Comparison of ENCODE assay signal across 20 cellular contexts in genomic region chr21:35236090-35236489, GRCh38.
DNase-seq lines count a peak whose midpoint lies in the region; ATAC-seq, FAIRE-seq and TF ChIP-seq lines count a peak whose summit lies in the region.
"Had no signal": no experiment of that assay in that cellular context is flagged by ENCODE, and none has a peak within 500 bp of the region (broad histone marks: within the 10 kb centered on the region; RNA-seq: fewer than 3 reads in every experiment).

No MANE protein-coding gene starts in this region.

- FAIRE-seq in GM19239 (lab: Jason Lieb, UNC): peak; percentile 68
- FAIRE-seq in GM12878 (lab: Jason Lieb, UNC): peak; percentile 71

- H2AFZ ChIP-seq in GM12878 (ENCODE audit: control insufficient read depth, low read depth, low read length) (no peak overlapping the region), PC-3 (ENCODE audit: low read length) (no peak overlapping the region)

- no peaks in the 10 kb centered on the region for H3K36me3 ChIP-seq in GM12878 (ENCODE audit: control insufficient read depth in 2 of 2, insufficient read depth in 2 of 2, low read length in 1 of 2)
- no peaks in the 10 kb centered on the region for H3K36me3 ChIP-seq in ascending aorta
- H3K36me3 ChIP-seq in PC-3 (ENCODE audit: low read depth, low read length): no peaks in the 10 kb centered on the region
- H3K36me3 ChIP-seq: BE2C, esophagus muscularis mucosa, lower lobe of right lung, tibial nerve had no signal

- H3K9me2 ChIP-seq in PC-3 (replicated peaks; ENCODE audit: low read length): no peaks in the 10 kb centered on the region

- H3K9ac ChIP-seq in GM12878 (ENCODE audit: control insufficient read depth, insufficient read depth, low read length) (no peak overlapping the region), PC-3 (ENCODE audit: low read length) (no peak overlapping the region)

- TF ChIP-seq RAD21 in GM12878 (IDR thresholded peaks at IDR 0.05; ENCODE audit: insufficient read depth, low read depth, low read length): no peak

- H3K4me3 ChIP-seq in GM12864 (ENCODE audit: low read depth, low read length): no peak overlapping the region
- no peak overlapping the region for H3K4me3 ChIP-seq in GM12878
- no peak overlapping the region for H3K4me3 ChIP-seq in ascending aorta
- no peak overlapping the region for H3K4me3 ChIP-seq in PC-3 (ENCODE audit: low read length)
- H3K4me3 ChIP-seq: dorsolateral prefrontal cortex, esophagus muscularis mucosa, lower lobe of right lung, skin epidermis, tibial nerve had no signal

- H3K4me2 ChIP-seq in GM12878 (ENCODE audit: control insufficient read depth, insufficient read depth): no peak overlapping the region
- H3K4me2 ChIP-seq in PC-3 (ENCODE audit: low read length): no peak overlapping the region

- TF ChIP-seq CTCF in GM12864 (IDR thresholded peaks at IDR 0.05; ENCODE audit: low read depth, low read length, missing control alignments) (no peak), GM12878 (IDR thresholded peaks at IDR 0.05 in 2 of 3, conservative IDR thresholded peaks at IDR 0.05 in 1 of 3; ENCODE audit: control insufficient read depth in 2 of 3, extremely low read depth in 1 of 3, insufficient read depth in 1 of 3, low read depth in 3 of 3, low read length in 3 of 3) (no peak), ascending aorta (IDR thresholded peaks at IDR 0.05) (no peak), PC-3 (conservative IDR thresholded peaks at IDR 0.05; ENCODE audit: low read depth, low read length) (no peak)

- ATAC-seq in GM12878: peak; percentile 21; the same call in 1 of the 3 replicates
- ATAC-seq in PC-3: no peak
- ATAC-seq in GM18517 (IDR thresholded peaks at IDR 0.05; ENCODE audit: unreplicated experiment): no peak
- ATAC-seq: activated CD4-positive, CD25-positive, alpha-beta regulatory T cell treated with anti-CD3 and anti-CD28 coated beads, Interleukin-2, amount 50 U/mL, for 24 hours; lower lobe of right lung had no signal

- no peak overlapping the region; the same call in 1 of the 2 replicates for H3K27ac ChIP-seq in GM12878 (ENCODE audit: control insufficient read depth, insufficient read depth)
- H3K27ac ChIP-seq in ascending aorta: no peak overlapping the region
- H3K27ac ChIP-seq in PC-3 (ENCODE audit: low read length): no peak overlapping the region
- H3K27ac ChIP-seq: dorsolateral prefrontal cortex, esophagus muscularis mucosa, lower lobe of right lung, skin epidermis, tibial nerve had no signal

- 46% methylated on average over 1 of the region's 1 CpG for WGBS in GM12878 (ENCODE audit: insufficient coverage, insufficient replicate concordance, low lambda C conversion rate, missing lambda C conversion rate)

- in situ Hi-C loops in GM12878 (cut with MboI): no loop called here

- intact Hi-C loops in GM12878 (cut with micrococcal nuclease; ENCODE audit: unreplicated experiment): no loop called here
- intact Hi-C loops in ascending aorta (cut with DNase I): no loop called here
- intact Hi-C loops in PC-3 (cut with micrococcal nuclease): no loop called here

- no peaks in the 10 kb centered on the region for H3F3A ChIP-seq in PC-3 (ENCODE audit: low read length, unreplicated experiment)

- BruUV-seq in GM12878 (replicated peaks; lab: Mats Ljungman, UMichigan): no TSS peak
- BruUV-seq in PC-3 (replicated peaks; lab: Mats Ljungman, UMichigan): no TSS peak

- H3K27me3 ChIP-seq in GM12878 (replicated peaks in 1 of 2; ENCODE audit: control insufficient read depth in 2 of 2, insufficient read depth in 2 of 2, low read length in 1 of 2) (no peaks in the 10 kb centered on the region), ascending aorta (no peaks in the 10 kb centered on the region), PC-3 (ENCODE audit: low read length) (no peaks in the 10 kb centered on the region)
- H3K27me3 ChIP-seq: BE2C, esophagus muscularis mucosa, tibial nerve had no signal

- SMC1A ChIA-PET in GM12878 (lab: Charles Lee; ENCODE audit: uncharacterized antibody, unreplicated experiment): no interaction called here

- DNase-seq in GM12864 (ENCODE audit: low read depth): peak; percentile 68
- DNase-seq in GM19239 (ENCODE audit: insufficient read length, low spot score): no peak
- peak; percentile 89 for DNase-seq in MV-4-11 (lab: John Stamatoyannopoulos, UW)
- DNase-seq in GM12878 (ENCODE audit: low read depth, low spot score): peak; percentile 51
- no peak for DNase-seq in ascending aorta (ENCODE audit: low spot score in 2 of 2)
- DNase-seq in NCI-H748 (lab: John Stamatoyannopoulos, UW; ENCODE audit: unreplicated experiment): no peak
- no peak for DNase-seq in PC-3
- DNase-seq: BE2C, DMS153, dorsolateral prefrontal cortex, lower lobe of right lung, MM.1S, NCI-H2107, NCI-H748 treated with DMSO at 0.1 percent for 48 hours, posterior cingulate gyrus had no signal

- H3K79me2 ChIP-seq in GM12878 (ENCODE audit: control insufficient read depth, insufficient read depth, low read length): no peaks in the 10 kb centered on the region
- no peaks in the 10 kb centered on the region for H3K79me2 ChIP-seq in PC-3 (ENCODE audit: low read length)

- CTCF ChIA-PET in GM12878 (lab: Yijun Ruan, JAX) (no interaction called here), PC-3 (lab: Charles Lee) (no interaction called here)

- H3K9me3 ChIP-seq in GM12878 (replicated peaks; ENCODE audit: control insufficient read depth, insufficient read depth, low read length): peaks cover 31% of the 10 kb centered on the region
- no peaks in the 10 kb centered on the region for H3K9me3 ChIP-seq in ascending aorta
- no peaks in the 10 kb centered on the region for H3K9me3 ChIP-seq in PC-3 (ENCODE audit: low read length)
- H3K9me3 ChIP-seq: BE2C, esophagus muscularis mucosa had no signal

- RAD21 ChIA-PET in GM12878 (lab: Charles Lee; ENCODE audit: unreplicated experiment): no interaction called here

- no peak for TF ChIP-seq EP300 in GM12878 (IDR thresholded peaks at IDR 0.05; ENCODE audit: borderline replicate concordance in 1 of 2, control insufficient read depth in 1 of 2, low read depth in 2 of 2, low read length in 2 of 2)

- no peaks in the 10 kb centered on the region for H4K20me1 ChIP-seq in GM12878 (ENCODE audit: control insufficient read depth, insufficient read depth)
- H4K20me1 ChIP-seq in PC-3 (ENCODE audit: low read length): no peaks in the 10 kb centered on the region

- POLR2A ChIA-PET in GM12878 (lab: Charles Lee) (no interaction called here), PC-3 (lab: Charles Lee; ENCODE audit: unreplicated experiment) (no interaction called here)

- no peak for TF ChIP-seq POLR2A in GM12878 (IDR thresholded peaks at IDR 0.05; ENCODE audit: low read depth, low read length)

- H3K4me1 ChIP-seq in GM12878 (ENCODE audit: control insufficient read depth, insufficient read depth, low read length) (peaks cover 24% of the 10 kb centered on the region), ascending aorta (peaks cover 0 to 7% of the 10 kb centered on the region in 2 donors), PC-3 (ENCODE audit: insufficient read depth, low read length) (peaks cover 19% of the 10 kb centered on the region)
- H3K4me1 ChIP-seq: BE2C, lower lobe of right lung had no signal

TF ChIP-seq in GM12878, 131 proteins besides CTCF, POLR2A, EP300 and RAD21 (continues in another document):
- peak; percentile 98 for TF ChIP-seq CBX5 (IDR thresholded peaks at IDR 0.05; ENCODE audit: low read depth)
- no peak for TF ChIP-seq NR2C2 (IDR thresholded peaks at IDR 0.05; ENCODE audit: borderline replicate concordance, control insufficient read depth, insufficient read length, low read depth)
- peak; percentile 69 for TF ChIP-seq ATF2 (IDR thresholded peaks at IDR 0.05; ENCODE audit: low read length)
- TF ChIP-seq MXI1 (IDR thresholded peaks at IDR 0.05; ENCODE audit: low read depth, low read length): no peak
- TF ChIP-seq TCF7 (IDR thresholded peaks at IDR 0.05; ENCODE audit: borderline replicate concordance): no peak
- TF ChIP-seq TCF12 (IDR thresholded peaks at IDR 0.05; ENCODE audit: low read depth, low read length): peak; percentile 73; the same call in 1 of the 2 replicates
- peak; percentile 43; the same call in 1 of the 2 replicates for TF ChIP-seq MTA3 (IDR thresholded peaks at IDR 0.05; ENCODE audit: borderline replicate concordance, low read length)
- peak; percentile 34; the same call in 1 of the 2 replicates for TF ChIP-seq JUNB (IDR thresholded peaks at IDR 0.05)
- TF ChIP-seq TCF3 (IDR thresholded peaks at IDR 0.05; ENCODE audit: borderline replicate concordance, insufficient read depth, low read depth, low read length): 0 out of 2 replicates have a peak, but pooled peaks have one; percentile 65
- TF ChIP-seq ATF7 (IDR thresholded peaks at IDR 0.05; ENCODE audit: low read depth): no peak
- TF ChIP-seq IRF4 (IDR thresholded peaks at IDR 0.05; ENCODE audit: low read depth, low read length): peak; percentile 91
- TF ChIP-seq IRF5 (IDR thresholded peaks at IDR 0.05; ENCODE audit: borderline replicate concordance): no peak
- peak; percentile 54; the same call in 1 of the 3 replicates for TF ChIP-seq POU2F2 (IDR thresholded peaks at IDR 0.05; ENCODE audit: borderline replicate concordance, low read depth, low read length)

Comparison
In these comparisons a context has a peak if more than half of its experiments do, and no peak if none do; other contexts are left out.
1. DNase-seq: peak in GM12864 (single experiment), MV-4-11 (single experiment) and GM12878 (single experiment); none in GM19239 (single experiment), ascending aorta (0 of 2), NCI-H748 (single experiment) and PC-3 (single experiment).